10 cellular contexts compared by ENCODE assay signal in genomic region chr3:136545664-136546266, GRCh38.
DNase-seq lines count a peak whose midpoint lies in the region; ATAC-seq and TF ChIP-seq lines count a peak whose summit lies in the region.
"Had no signal": no experiment of that assay in that cellular context is flagged by ENCODE, and none has a peak within 500 bp of the region (broad histone marks: within the 10 kb centered on the region; RNA-seq: fewer than 3 reads in every experiment).

No MANE protein-coding gene starts in this region.

- peak overlapping the region; percentile 61 for H3K27ac Mint-ChIP-seq in central memory CD8-positive, alpha-beta T cell (ENCODE audit: low read depth)

- peak; percentile 44 for TF ChIP-seq CTCF in C4-2B (conservative IDR thresholded peaks at IDR 0.05)
- TF ChIP-seq CTCF in LNCAP (IDR thresholded peaks at IDR 0.05), result peak; percentile 56; the same call in 1 of the 2 replicates
- peak; percentile 28 to 50 (median 40) for TF ChIP-seq CTCF in right lobe of liver (IDR thresholded peaks at IDR 0.05)
- TF ChIP-seq CTCF in gastroesophageal sphincter (IDR thresholded peaks at IDR 0.05), result peak in 1 of 4 experiments; percentile 22

- H3K36me3 ChIP-seq in right lobe of liver (no peaks in the 10 kb centered on the region), gastroesophageal sphincter (no peaks in the 10 kb centered on the region)
- H3K36me3 ChIP-seq: transverse colon had no signal

- H3K9me3 Mint-ChIP-seq in central memory CD8-positive, alpha-beta T cell, result no peaks in the 10 kb centered on the region

- no peak for TF ChIP-seq EP300 in gastroesophageal sphincter (IDR thresholded peaks at IDR 0.05)

- intact Hi-C loops in right lobe of liver (cut with DNase I), result no loop called here

- H3K4me1 Mint-ChIP-seq in central memory CD8-positive, alpha-beta T cell, result peaks cover 14% of the 10 kb centered on the region

- H3K4me3 ChIP-seq in right lobe of liver, result no peak overlapping the region
- no peak overlapping the region for H3K4me3 ChIP-seq in gastroesophageal sphincter
- H3K4me3 ChIP-seq: transverse colon had no signal

- no peak for ATAC-seq in central memory CD8-positive, alpha-beta T cell (replicated peaks; ENCODE audit: extremely low read depth, poor library complexity, severe bottlenecking)
- ATAC-seq in right lobe of liver (peak; percentile 31 to 75 (median 62)), gastroesophageal sphincter (no peak)

- WGBS in right lobe of liver (ENCODE audit: insufficient coverage, low coverage, low lambda C conversion rate, missing lambda C conversion rate), result 50% methylated on average over 3 of the region's 3 CpGs
- 50 to 53% methylated on average over 3 of the region's 3 CpGs for WGBS in gastroesophageal sphincter (ENCODE audit: low coverage in 1 of 2), 2 donors

- H3K27me3 ChIP-seq in right lobe of liver, result no peaks in the 10 kb centered on the region
- H3K27me3 ChIP-seq in gastroesophageal sphincter, result no peaks in the 10 kb centered on the region
- H3K27me3 ChIP-seq: transverse colon had no signal

- TF ChIP-seq POLR2A in right lobe of liver (IDR thresholded peaks at IDR 0.05) (no peak), gastroesophageal sphincter (IDR thresholded peaks at IDR 0.05) (no peak)

- H3K4me1 ChIP-seq in right lobe of liver, result no peaks in the 10 kb centered on the region
- no peaks in the 10 kb centered on the region for H3K4me1 ChIP-seq in gastroesophageal sphincter

- DNase-seq in central memory CD8-positive, alpha-beta T cell (ENCODE audit: low spot score in 2 of 2), result no peak
- DNase-seq in right lobe of liver, result no peak
- DNase-seq in activated CD4-positive, alpha-beta T cell treated with anti-CD3 and anti-CD28 coated beads for 1 hour, result no peak
- DNase-seq in SHP77 (lab: John Stamatoyannopoulos, UW), result no peak
- no peak for DNase-seq in stimulated activated CD4-positive, alpha-beta T cell treated with anti-CD3 and anti-CD28 coated beads, Interleukin-1b, Interleukin-23, amount 100 ng/mL, for 48 hours
- DNase-seq: H7, transverse colon had no signal

- H3K27ac ChIP-seq in C4-2B (no peak overlapping the region), right lobe of liver (no peak overlapping the region), gastroesophageal sphincter (no peak overlapping the region)
- H3K27ac ChIP-seq: transverse colon had no signal

- no peak overlapping the region for H3K4me3 Mint-ChIP-seq in central memory CD8-positive, alpha-beta T cell

- H3K27me3 Mint-ChIP-seq in central memory CD8-positive, alpha-beta T cell, result no peaks in the 10 kb centered on the region

- peaks cover 8% of the 10 kb centered on the region for H3K36me3 Mint-ChIP-seq in central memory CD8-positive, alpha-beta T cell (ENCODE audit: insufficient read depth)

- H3K9me3 ChIP-seq in right lobe of liver, result no peaks in the 10 kb centered on the region
- H3K9me3 ChIP-seq in gastroesophageal sphincter, result no peaks in the 10 kb centered on the region
- H3K9me3 ChIP-seq: transverse colon had no signal

Comparison
In these comparisons a context has a peak if more than half of its experiments do, and no peak if none do; other contexts are left out.
1. ATAC-seq: peak in right lobe of liver (4 of 4); none in central memory CD8-positive, alpha-beta T cell (single experiment) and gastroesophageal sphincter (single experiment).